17 cellular contexts compared by ENCODE assay signal in the genomic region with DNA sequence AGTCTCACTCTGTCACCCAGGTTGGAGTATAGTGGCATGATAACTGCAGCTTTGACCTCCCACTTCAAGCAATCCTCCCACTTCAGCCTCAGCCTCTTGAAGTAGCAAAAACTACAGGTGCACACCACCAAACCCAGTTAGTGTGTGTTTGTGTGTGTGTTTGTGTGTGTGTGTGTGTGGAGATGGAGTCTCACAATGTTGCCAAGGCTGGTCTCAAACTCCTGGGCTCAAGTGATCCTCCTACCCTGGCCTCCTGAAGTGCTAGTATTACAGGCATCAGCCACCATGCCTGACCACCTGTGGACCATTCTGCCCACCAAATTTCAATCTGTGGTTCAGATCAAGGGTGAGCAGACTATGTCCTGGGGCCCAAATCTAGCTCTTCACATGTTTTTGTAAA.
"Had no signal": no experiment of that assay in that cellular context is flagged by ENCODE, and none has a peak within 500 bp of the region (broad histone marks: within the 10 kb centered on the region; RNA-seq: fewer than 3 reads in every experiment).

No MANE protein-coding gene starts in this region.

- H3K4me3 ChIP-seq: neural progenitor cell, pancreas, tibial nerve, uterus had no signal

- H3K9me3 ChIP-seq: pancreas, tibial nerve, uterus had no signal

- H3K4me1 ChIP-seq: foreskin keratinocyte, neural progenitor cell, pancreas had no signal

- DNase-seq: activated CD8-positive, alpha-beta T cell treated with anti-CD3 and anti-CD28 coated beads, Interleukin-2, amount 10 ng/mL, durations not matched to agents 7 days and 5 days; anterior cingulate cortex; brain microvascular endothelial cell; effector memory CD4-positive, alpha-beta T cell; foreskin keratinocyte; kidney glomerular epithelial cell; pancreas; stimulated activated CD4-positive, alpha-beta T cell treated with anti-CD3 and anti-CD28 coated beads, Interleukin-2, amount 100 ng/mL, for 48 hours; stimulated activated naive CD4-positive, alpha-beta T cell treated with Interleukin-2 at 50 U/mL for 16 hours; substantia nigra; T1000; uterus had no signal

- H3K27ac ChIP-seq: brain microvascular endothelial cell, foreskin keratinocyte, neural progenitor cell, pancreas, tibial nerve, uterus, VCaP had no signal

- ATAC-seq: activated CD8-positive, alpha-beta T cell treated with anti-CD3 and anti-CD28 coated beads, Interleukin-2, amount 10 ng/mL, durations not matched to agents 7 days and 5 days; activated naive CD4-positive, alpha-beta T cell treated with anti-CD3 and anti-CD28 coated beads, Interleukin-2, amount 50 U/mL, for 72 hours; foreskin keratinocyte; pancreas had no signal

- H3K4me1 Mint-ChIP-seq: neural progenitor cell had no signal

- H3K27me3 ChIP-seq: brain microvascular endothelial cell, foreskin keratinocyte, neural progenitor cell, pancreas, tibial nerve, uterus had no signal

- H3K9me3 Mint-ChIP-seq: activated naive CD4-positive, alpha-beta T cell treated with anti-CD3 and anti-CD28 coated beads, Interleukin-2, amount 50 U/mL, for 72 hours; activated T-helper 2 cell treated with anti-CD3 and anti-CD28 coated beads, Interferon-gamma antibody, Interleukin-2, Interleukin-4, amounts not matched to agents 10 μg/mL and 5 μg/mL and 100 μg/mL, durations not matched to agents 14 hours and 24 hours and 36 hours; neural progenitor cell had no signal

- H3K36me3 ChIP-seq: neural progenitor cell, uterus had no signal

- H3K27ac Mint-ChIP-seq: activated CD8-positive, alpha-beta T cell treated with anti-CD3 and anti-CD28 coated beads, Interleukin-2, amount 10 ng/mL, durations not matched to agents 7 days and 5 days; neural progenitor cell had no signal

- H3K4me3 Mint-ChIP-seq: activated CD8-positive, alpha-beta T cell treated with anti-CD3 and anti-CD28 coated beads, Interleukin-2, amount 10 ng/mL, durations not matched to agents 7 days and 5 days; neural progenitor cell had no signal
